9 cellular contexts compared by ENCODE assay signal in genomic region chr3:149536429-149536828, GRCh38.
A peak's percentile ranks its signal among the peaks of the same experiment; 100 is the strongest.
DNase-seq lines count a peak whose midpoint lies in the region; ATAC-seq, FAIRE-seq and TF ChIP-seq lines count a peak whose summit lies in the region.
"Had no signal": no experiment of that assay in that cellular context is flagged by ENCODE, and none has a peak within 500 bp of the region (broad histone marks: within the 10 kb centered on the region; RNA-seq: fewer than 3 reads in every experiment).

No MANE protein-coding gene starts in this region.

- WGBS in lung, 2 donors, result 34 to 69% methylated on average over 11 of the region's 11 CpGs
- 54 to 67% methylated on average over 2 to 11 of the region's 11 CpGs for WGBS in transverse colon (ENCODE audit: low coverage in 1 of 2), 2 donors

- no peak for TF ChIP-seq EP300 in transverse colon (IDR thresholded peaks at IDR 0.05; ENCODE audit: low read depth)

- DNase-seq in NCI-H2029 treated with DMSO at 0.1 percent for 48 hours (lab: John Stamatoyannopoulos, UW) (peak; percentile 42), ecto neural progenitor cell (ENCODE audit: low spot score) (peak; percentile 81), lung (ENCODE audit: low spot score) (peak; percentile 61), transverse colon (peak; percentile 26), GOT3 (lab: John Stamatoyannopoulos, UW) (no peak), OCI-M1 (lab: John Stamatoyannopoulos, UW) (no peak), GM19239 (ENCODE audit: insufficient read length, low spot score) (no peak)
- DNase-seq: activated gamma-delta T cell treated with Interleukin-2 at 50 U/mL for 16 hours had no signal

- in situ Hi-C loops in transverse colon (cut with MboI; ENCODE audit: low pct_ligation_motif_present in 1 of 4, low pct_unique_long_range_greater_than_20kb in 1 of 4, low sequenced_read_pairs in 3 of 4), result no loop called here

- TF ChIP-seq CTCF in lung (IDR thresholded peaks at IDR 0.05; ENCODE audit: control extremely low read depth, extremely low read depth) (no peak), transverse colon (IDR thresholded peaks at IDR 0.05) (no peak)

- no peak for FAIRE-seq in GM19239 (lab: Jason Lieb, UNC)

- peaks cover 9 to 34% of the 10 kb centered on the region in 2 donors for H3K4me1 ChIP-seq in lung (ENCODE audit: control insufficient read depth in 2 of 2, insufficient read depth in 2 of 2, low read length in 2 of 2)
- H3K4me1 ChIP-seq in transverse colon, result peaks cover 12 to 32% (median 26%) of the 10 kb centered on the region in 4 donors

- ATAC-seq in lung (ENCODE audit: insufficient read depth, low FRiP score), result peak; percentile 35
- no peak for ATAC-seq in HG02885 (IDR thresholded peaks at IDR 0.05; ENCODE audit: poor library complexity, unreplicated experiment)

- intact Hi-C loops in transverse colon (cut with DNase I; ENCODE audit: low total_unique reads), result no loop called here

- H3K9me3 ChIP-seq in lung (ENCODE audit: control insufficient read depth in 2 of 2, insufficient read depth in 1 of 2, low read length in 1 of 2) (no peaks in the 10 kb centered on the region), transverse colon (no peaks in the 10 kb centered on the region)

- peak overlapping the region in 1 of 2 donors; percentile 32 for H3K27ac ChIP-seq in lung (ENCODE audit: low read depth in 1 of 2, low read length in 1 of 2)
- peak overlapping the region; percentile 38 to 75 (median 60) for H3K27ac ChIP-seq in transverse colon

- peaks cover 0 to 6% of the 10 kb centered on the region in 2 donors for H3K36me3 ChIP-seq in lung (ENCODE audit: control insufficient read depth in 2 of 2, insufficient read depth in 2 of 2, low read length in 2 of 2)
- H3K36me3 ChIP-seq in transverse colon, result no peaks in the 10 kb centered on the region

- no peak for TF ChIP-seq POLR2A in transverse colon (IDR thresholded peaks at IDR 0.05)

- no peak overlapping the region for H3K4me3 ChIP-seq in lung
- H3K4me3 ChIP-seq in transverse colon, result peak overlapping the region in 1 of 4 donors; percentile 1

- H3K27me3 ChIP-seq in lung (ENCODE audit: control insufficient read depth, insufficient read depth) (no peaks in the 10 kb centered on the region), transverse colon (no peaks in the 10 kb centered on the region)

Comparison
In these comparisons a context has a peak if more than half of its experiments do, and no peak if none do; other contexts are left out.
1. DNase-seq: peak in NCI-H2029 treated with DMSO at 0.1 percent for 48 hours (single experiment), ecto neural progenitor cell (single experiment), lung (single experiment) and transverse colon (single experiment); none in GOT3 (single experiment), OCI-M1 (single experiment) and GM19239 (single experiment).